20 cellular contexts compared by ENCODE assay signal in genomic region chr10:63437334-63437949, GRCh38. TPM values are rescaled to one million over a fixed set of nuclear protein-coding genes. Genes with fewer than 3 reads are reported as not detected.
DNase-seq lines count a peak whose midpoint lies in the region; ATAC-seq, FAIRE-seq and TF ChIP-seq lines count a peak whose summit lies in the region.
"Had no signal": no experiment of that assay in that cellular context is flagged by ENCODE, and none has a peak within 500 bp of the region (broad histone marks: within the 10 kb centered on the region; RNA-seq: fewer than 3 reads in every experiment).

No MANE protein-coding gene starts in this region.

- H3K27me3 ChIP-seq in keratinocyte (ENCODE audit: control insufficient read depth, extremely low read depth, insufficient read depth, low read length), result no peaks in the 10 kb centered on the region
- no peaks in the 10 kb centered on the region for H3K27me3 ChIP-seq in sigmoid colon

- no peaks in the 10 kb centered on the region for H3K9me1 ChIP-seq in keratinocyte (ENCODE audit: control insufficient read depth, extremely low read depth, insufficient read depth, low read length)

- intact Hi-C loops in sigmoid colon (cut with DNase I), result no loop called here

- H3K9ac ChIP-seq in keratinocyte (ENCODE audit: control insufficient read depth, extremely low read depth, insufficient read depth, low read length), result no peak overlapping the region

- dilution Hi-C loops in keratinocyte (cut with MboI; ENCODE audit: extremely low pct_ligation_motif_present, low sequenced_read_pairs), result no loop called here

- no peak for ATAC-seq in GM21723 (IDR thresholded peaks at IDR 0.05; ENCODE audit: unreplicated experiment)

- TF ChIP-seq EP300 in sigmoid colon (IDR thresholded peaks at IDR 0.05), result no peak

- peak; percentile 95 for FAIRE-seq in H54 (lab: Jason Lieb, UNC)
- peak; percentile 17 for FAIRE-seq in keratinocyte (lab: Jason Lieb, UNC)
- FAIRE-seq: kidney had no signal

- no peaks in the 10 kb centered on the region for H4K20me1 ChIP-seq in keratinocyte (ENCODE audit: control insufficient read depth, extremely low read depth, insufficient read depth, low read length)

- DNase-seq in GF-D8 (lab: John Stamatoyannopoulos, UW), result peak; percentile 44
- no peak for DNase-seq in H54 (ENCODE audit: insufficient read length, low spot score)
- DNase-seq in amniotic epithelial cell (ENCODE audit: low read depth), result peak; percentile 73
- DNase-seq in keratinocyte (ENCODE audit: low read depth, low spot score), result no peak
- DNase-seq in amniotic stem cell (lab: John Stamatoyannopoulos, UW), result no peak
- DNase-seq in sigmoid colon, result no peak
- DNase-seq: activated naive CD4-positive, alpha-beta T cell treated with anti-CD3 and anti-CD28 coated beads, Interleukin-2, amount 50 U/mL, for 16 hours; cerebellar nuclear complex; DMS79; head of caudate nucleus; kidney; NCI-H1436; NCI-H510A; PC-9; SW 1271; WERI-Rb-1 had no signal

- no peak overlapping the region for H3K4me2 ChIP-seq in keratinocyte (ENCODE audit: control insufficient read depth, extremely low read depth, insufficient read depth, low read depth, low read length)
- H3K4me2 ChIP-seq: PC-9 had no signal

- peaks cover 91% of the 10 kb centered on the region for H3K79me2 ChIP-seq in keratinocyte (ENCODE audit: control insufficient read depth, insufficient read depth, low read length)

- H3K36me3 ChIP-seq in keratinocyte (ENCODE audit: control insufficient read depth in 2 of 2, extremely low read depth in 1 of 2, insufficient read depth in 2 of 2, low read length in 2 of 2) (no peaks in the 10 kb centered on the region), sigmoid colon (no peaks in the 10 kb centered on the region)
- H3K36me3 ChIP-seq: HAP-1, prostate gland, WERI-Rb-1 had no signal

- no peak overlapping the region for H3K4me3 ChIP-seq in keratinocyte (ENCODE audit: control insufficient read depth in 2 of 3, extremely low read depth in 1 of 3, insufficient read depth in 2 of 3, low read depth in 1 of 3, low read length in 3 of 3)
- H3K4me3 ChIP-seq in sigmoid colon, result no peak overlapping the region
- H3K4me3 ChIP-seq: HAP-1, PC-9, prostate gland had no signal

- H3K4me1 ChIP-seq in keratinocyte (ENCODE audit: control insufficient read depth, extremely low read depth, insufficient read depth, low read length) (peaks cover 38% of the 10 kb centered on the region), sigmoid colon (peaks cover 0 to 72% (median 41%) of the 10 kb centered on the region in 4 donors)
- H3K4me1 ChIP-seq: prostate gland had no signal

- WGBS in sigmoid colon, 2 donors, result 86 to 95% methylated on average over 1 of the region's 1 CpG

- H3K27ac ChIP-seq in keratinocyte (ENCODE audit: control insufficient read depth, insufficient read depth, low read length) (peak overlapping the region; percentile 22), sigmoid colon (no peak overlapping the region)
- H3K27ac ChIP-seq: C4-2B, PC-9, prostate gland, WERI-Rb-1 had no signal

- TF ChIP-seq CTCF in keratinocyte (optimal IDR thresholded peaks at IDR 0.05 in 1 of 3, IDR thresholded peaks at IDR 0.05 in 1 of 3, conservative IDR thresholded peaks at IDR 0.05 in 1 of 3; ENCODE audit: extremely low read depth in 1 of 3, insufficient read depth in 2 of 3, low read length in 3 of 3) (no peak), sigmoid colon (IDR thresholded peaks at IDR 0.05) (no peak)

- no peak overlapping the region for H2AFZ ChIP-seq in keratinocyte (ENCODE audit: control insufficient read depth, low read length)
- H2AFZ ChIP-seq: PC-9 had no signal

- no peak for TF ChIP-seq POLR2A in H54 (IDR thresholded peaks at IDR 0.05; ENCODE audit: low read depth, low read length)
- TF ChIP-seq POLR2A in sigmoid colon (IDR thresholded peaks at IDR 0.05), result no peak

- no peaks in the 10 kb centered on the region for H3K9me3 ChIP-seq in keratinocyte (ENCODE audit: control insufficient read depth, low read depth, low read length)
- H3K9me3 ChIP-seq in sigmoid colon, result no peaks in the 10 kb centered on the region
- H3K9me3 ChIP-seq: HAP-1, prostate gland had no signal

RNA-seq across cellular contexts. Expression of gene JMJD1C, which starts 28.3 kb away (rescaled TPM):
- polyA plus RNA-seq in keratinocyte (24.9 to 38.2 TPM (median 26.6 TPM) in 3 replicates), sigmoid colon (10 to 100 TPM; 13.2 to 26.9 (median 14.3) TPM)
- 81.0 TPM for polyA plus RNA-seq in keratinocyte (2011; ENCODE audit: low read depth)
- 9.0 and 22.2 TPM in 2 replicates for polyA plus RNA-seq in keratinocyte (2011; cell fraction: cytosol; rRNA removed)
- 49.7 and 62.2 TPM in 2 replicates for polyA plus RNA-seq in keratinocyte (2011; cell fraction: nucleus; rRNA removed)
- polyA plus RNA-seq in keratinocyte (2012; ENCODE audit: low replicate concordance), result 18.7 and 43.8 TPM in 2 replicates
- 19.1 to 117 TPM (median 79.7 TPM) in 3 replicates for polyA minus RNA-seq in keratinocyte
- 17.8 TPM for polyA minus RNA-seq in keratinocyte (2011; cell fraction: cytosol; rRNA and poly(A)+ RNA removed)
- 94.4 and 166 TPM in 2 replicates for polyA minus RNA-seq in keratinocyte (2011; cell fraction: nucleus; rRNA and poly(A)+ RNA removed)
- 100 to 1,000 TPM in 3 of 4 donors, 10 to 100 TPM in 1; 94.2 to 134 (median 121) TPM for total RNA-seq in sigmoid colon

Comparison
In these comparisons a context has a peak if more than half of its experiments do, and no peak if none do; other contexts are left out.
1. DNase-seq: peak in GF-D8 (single experiment) and amniotic epithelial cell (single experiment); none in H54 (single experiment), keratinocyte (single experiment), amniotic stem cell (single experiment) and sigmoid colon (single experiment).